ENCODE assay signal across 8 cellular contexts in genomic region chr6:29589423-29590048, GRCh38. TPM values are rescaled to one million over a fixed set of nuclear protein-coding genes. Genes with fewer than 3 reads are reported as not detected.
DNase-seq lines count a peak whose midpoint lies in the region; ATAC-seq and TF ChIP-seq lines count a peak whose summit lies in the region.

No MANE protein-coding gene starts in this region.

- H3K27me3 ChIP-seq in heart right ventricle: peaks cover 0 to 27% (median 17%) of the 10 kb centered on the region in 7 donors

- whole genome bisulfite sequencing in heart right ventricle, 2 donors: 3 to 8% methylated on average over 3 of the region's 3 CpGs

- peak in 2 of 8 donors; percentile 52 to 62 for ATAC-seq in heart right ventricle
- ATAC-seq in sciatic nerve: peak; percentile 61
- no peak for ATAC-seq in GM19395 (IDR thresholded peaks at IDR 0.05; ENCODE audit: unreplicated experiment)
- no peak for ATAC-seq in GM21390 (IDR thresholded peaks at IDR 0.05; ENCODE audit: unreplicated experiment)

- H3K27ac ChIP-seq in heart right ventricle: no peak overlapping the region

- no peak overlapping the region for H3K4me3 ChIP-seq in heart right ventricle

- no peaks in the 10 kb centered on the region for H3K36me3 ChIP-seq in heart right ventricle

- intact Hi-C loops in heart right ventricle (cut with DNase I) (loop anchor here in 8 of 10 donors (2.0 to 10.0 kb wide), 4 partner anchors 572 to 905 kb away; no protein-coding TSS in a partner anchor), sciatic nerve (cut with DNase I) (loop anchor here (5.0 kb wide), 1 partner anchor 582 kb away; the partner anchor contains the start of gene ZNF311)

- TF ChIP-seq CTCF in heart right ventricle (IDR thresholded peaks at IDR 0.05): peak; percentile 81 to 97 (median 92)

- peak; percentile 54 for DNase-seq in EL
- DNase-seq in HT-29 (ENCODE audit: low spot score): peak; percentile 66
- DNase-seq in SK-N-DZ (ENCODE audit: low spot score): peak; percentile 29
- peak; percentile 45 for DNase-seq in activated naive CD4-positive, alpha-beta T cell treated with anti-CD3 and anti-CD28 coated beads, Interleukin-2, amount 50 U/mL, for 16 hours
- DNase-seq in heart right ventricle: peak in 1 of 2 donors; percentile 31
- DNase-seq in sciatic nerve (ENCODE audit: low spot score): no peak

- H3K9me3 ChIP-seq in heart right ventricle: no peaks in the 10 kb centered on the region

- no peaks in the 10 kb centered on the region for H3K4me1 ChIP-seq in heart right ventricle

RNA-seq across cellular contexts. Expression of gene OR2H2, which starts 4.6 kb away (rescaled TPM):
- not detected in 2 replicates for total RNA-seq in HT-29 (2014; rRNA removed; shearing (Covaris generic))
- not detected in 2 replicates for polyA plus RNA-seq in SK-N-DZ (2014; cell fraction: cytosol; rRNA removed)
- not detected in 2 replicates for polyA plus RNA-seq in SK-N-DZ (2014; cell fraction: nucleus; rRNA removed)
- not detected for total RNA-seq in heart right ventricle
- not detected for polyA plus RNA-seq in heart right ventricle
- total RNA-seq in sciatic nerve: not detected

RNA-seq across cellular contexts. Expression of gene UBD, which starts 30.0 kb away (rescaled TPM):
- not detected in 2 replicates for total RNA-seq in HT-29 (2014; rRNA removed; shearing (Covaris generic))
- not detected in 2 replicates for polyA plus RNA-seq in SK-N-DZ (2014; cell fraction: cytosol; rRNA removed)
- polyA plus RNA-seq in SK-N-DZ (2014; cell fraction: nucleus; rRNA removed): 0.77 TPM in 1 of 2 replicates, not detected in the other
- total RNA-seq in heart right ventricle (10 to 100 TPM in 1 of 10 donors, under 1 TPM in 3, not detected in 6; 0.23 to 53.8 (median 0.48) TPM), sciatic nerve (4.1 TPM)
- polyA plus RNA-seq in heart right ventricle: under 1 TPM in 1 of 2 donors, not detected in 1; 0.33 TPM

RNA-seq across cellular contexts. Expression of gene GABBR1, which starts 43.4 kb away (rescaled TPM):
- total RNA-seq in HT-29 (2014; rRNA removed; shearing (Covaris generic)): 0.10 TPM in 1 of 2 replicates, not detected in the other
- polyA plus RNA-seq in SK-N-DZ (2014; cell fraction: cytosol; rRNA removed): 8.3 and 10.0 TPM in 2 replicates
- polyA plus RNA-seq in SK-N-DZ (2014; cell fraction: nucleus; rRNA removed): 73.7 and 120 TPM in 2 replicates
- total RNA-seq in heart right ventricle (10 to 100 TPM; 10.2 to 31.0 (median 18.2) TPM), sciatic nerve (106 TPM)
- 10 to 100 TPM; 10.4 to 41.3 TPM for polyA plus RNA-seq in heart right ventricle

Comparison
In these comparisons a context has a peak if more than half of its experiments do, and no peak if none do; other contexts are left out.
1. RNA of gene GABBR1, which starts 43.4 kb away (total RNA-seq): 106 TPM in sciatic nerve (single experiment) and 10.2 to 31.0 TPM in heart right ventricle; 0.10 TPM in HT-29; every median in the first group is over 10 times any median in the second.